In the genomic region with DNA sequence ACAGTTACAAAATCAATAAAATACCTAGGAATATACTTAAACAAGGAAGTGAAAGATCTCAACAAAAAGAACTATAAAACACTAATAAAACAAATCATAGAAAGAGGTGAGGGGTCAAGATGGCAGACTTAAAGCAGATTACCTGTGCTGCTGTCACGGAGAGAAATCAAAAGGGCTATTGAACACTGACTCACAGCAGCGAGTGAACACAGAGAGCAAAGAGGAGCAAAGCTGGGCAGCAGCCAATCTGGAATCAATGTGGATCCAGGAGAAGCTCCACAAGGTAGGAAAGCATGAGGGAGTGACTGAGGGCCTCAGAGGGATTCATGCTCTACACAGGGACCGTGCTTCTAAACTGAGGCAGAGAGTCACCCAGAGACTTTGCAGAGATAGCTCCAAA, we compare ENCODE assay signal across 23 cellular contexts.
"Had no signal": no experiment of that assay in that cellular context is flagged by ENCODE, and none has a peak within 500 bp of the region (broad histone marks: within the 10 kb centered on the region; RNA-seq: fewer than 3 reads in every experiment).

No MANE protein-coding gene starts in this region.

- H3K36me3 ChIP-seq: adrenal gland, ascending aorta, brain microvascular endothelial cell, heart right ventricle, left lung, neural progenitor cell, upper lobe of left lung had no signal

- H3K4me3 ChIP-seq: adrenal gland, ascending aorta, heart right ventricle, left lung, lung, neural progenitor cell, upper lobe of left lung had no signal

- H3K27ac ChIP-seq: adrenal gland, ascending aorta, brain microvascular endothelial cell, heart right ventricle, left lung, neural progenitor cell, upper lobe of left lung had no signal

- H3K27me3 ChIP-seq: adrenal gland, ascending aorta, brain microvascular endothelial cell, left lung, upper lobe of left lung had no signal

- ATAC-seq: activated CD4-positive, alpha-beta T cell treated with anti-CD3 and anti-CD28 coated beads for 36 hours; activated T-cell treated with anti-CD3 and anti-CD28 coated beads, Interleukin-2, amount 50 U/mL, for 4 hours; heart right ventricle; left lung; naive thymus-derived CD8-positive, alpha-beta T cell had no signal

- H3K4me1 ChIP-seq: adrenal gland, ascending aorta, heart right ventricle, left lung, neural progenitor cell, upper lobe of left lung had no signal

- H3K9me3 ChIP-seq: adrenal gland, ascending aorta had no signal

- DNase-seq: activated B cell treated with CpG ODN at 0.5 μM for 24 hours; activated CD4-positive, alpha-beta T cell treated with anti-CD3 and anti-CD28 coated beads for 36 hours; activated CD4-positive, alpha-beta T cell treated with anti-CD3 and anti-CD28 coated beads, Interleukin-2, amount 50 U/mL, for 4 hours; activated CD8-positive, alpha-beta memory T cell treated with anti-CD3 and anti-CD28 coated beads, Interleukin-2, amount 50 U/mL, for 48 hours; activated naive CD4-positive, alpha-beta T cell; activated T-cell treated with anti-CD3 and anti-CD28 coated beads, Interleukin-2, amount 50 U/mL, for 4 hours; adrenal gland; brain microvascular endothelial cell; caudate nucleus; effector CD4-positive, alpha-beta T cell; erythroblast; foreskin fibroblast; heart right ventricle; left lung; stimulated activated CD4-positive, alpha-beta T cell treated with anti-CD3 and anti-CD28 coated beads, Interleukin-2, amount 100 ng/mL, for 48 hours; stimulated activated CD8-positive, alpha-beta memory T cell treated with anti-CD3 and anti-CD28 coated beads, Interleukin-4, amount 100 ng/mL, for 48 hours; stimulated activated naive B cell treated with anti-CD40 and anti-IgM and Interleukin-4, amounts not matched to agents 10 μg/mL and 1 μg/mL and 100 μg/mL, for 72 hours; T1000; upper lobe of left lung had no signal
